In genomic region chr7:22138886-22139285, GRCh38 we compare ENCODE assay signal across 20 cellular contexts.
A peak's percentile ranks its signal among the peaks of the same experiment; 100 is the strongest.
DNase-seq lines count a peak whose midpoint lies in the region; ATAC-seq, FAIRE-seq and TF ChIP-seq lines count a peak whose summit lies in the region.
"Had no signal": no experiment of that assay in that cellular context is flagged by ENCODE, and none has a peak within 500 bp of the region (broad histone marks: within the 10 kb centered on the region; RNA-seq: fewer than 3 reads in every experiment).

No MANE protein-coding gene starts in this region.

- H3K36me3 ChIP-seq in HUES48 (ENCODE audit: control insufficient read depth, insufficient read depth, low read length) (peaks cover 18% of the 10 kb centered on the region), H1 (ENCODE audit: control insufficient read depth in 2 of 4, insufficient read depth in 4 of 4, low read length in 3 of 4) (peaks cover 0 to 24% (median 11%) of the 10 kb centered on the region in 4 experiments; a peak in 4 of 8 replicates), pancreas (peaks cover 0 to 66% (median 3%) of the 10 kb centered on the region in 3 donors), tibial artery (peaks cover 33 to 58% (median 53%) of the 10 kb centered on the region in 3 donors)
- H3K36me3 ChIP-seq: HAP-1 had no signal

- no peaks in the 10 kb centered on the region for H3K27me3 Mint-ChIP-seq in neural crest cell (ENCODE audit: low read depth)

- H4K8ac ChIP-seq in H1 (ENCODE audit: extremely low read depth, insufficient read depth, low read length) = no peak overlapping the region; the same call in 1 of the 2 replicates

- no peak overlapping the region for H3K23ac ChIP-seq in H1 (ENCODE audit: insufficient read length)

- no peak overlapping the region for H3K4me2 ChIP-seq in H1 (ENCODE audit: insufficient read depth in 1 of 2, low read depth in 2 of 2, low read length in 2 of 2)
- H3K4me2 ChIP-seq: BLaER1 treated with 17β-estradiol and CSF1 and Interleukin-3, amounts not matched to agents 10 nM and 100 nM had no signal

- TF ChIP-seq CTCF in H1 (IDR thresholded peaks at IDR 0.05; ENCODE audit: control extremely low read depth in 1 of 3, insufficient read depth in 1 of 3, low read depth in 1 of 3, low read length in 3 of 3) (no peak), neural crest cell (conservative IDR thresholded peaks at IDR 0.05) (no peak), pancreas (IDR thresholded peaks at IDR 0.05) (no peak), tibial artery (IDR thresholded peaks at IDR 0.05) (no peak)

- 0 out of 2 replicates have a peak overlapping the region, but pooled peaks have one; percentile 51 for H2BK12ac ChIP-seq in H1 (ENCODE audit: low read depth, low read length)

- no peak for TF ChIP-seq POLR2A in H1 (IDR thresholded peaks at IDR 0.05; ENCODE audit: control extremely low read depth in 1 of 2, low read depth in 2 of 2, low read length in 2 of 2)

- H3K14ac ChIP-seq in H1 (ENCODE audit: insufficient read length) = no peak overlapping the region

- peak overlapping the region; percentile 77 for H3K27ac Mint-ChIP-seq in neural crest cell (ENCODE audit: unreplicated experiment)
- H3K27ac Mint-ChIP-seq: CD8-positive, alpha-beta memory T cell had no signal

- H2BK15ac ChIP-seq in H1 (ENCODE audit: low read length) = no peak overlapping the region

- no peak overlapping the region for H2BK20ac ChIP-seq in H1 (ENCODE audit: low read length)

- H3K9me3 Mint-ChIP-seq in neural crest cell = peaks cover 5% of the 10 kb centered on the region
- H3K9me3 Mint-ChIP-seq: CD8-positive, alpha-beta memory T cell had no signal

- no peaks in the 10 kb centered on the region for H3K79me2 ChIP-seq in H1 (ENCODE audit: control insufficient read depth in 1 of 2, insufficient read depth in 2 of 2, low read length in 2 of 2)

- peaks cover 63% of the 10 kb centered on the region for H3K4me1 Mint-ChIP-seq in neural crest cell
- H3K4me1 Mint-ChIP-seq: CD8-positive, alpha-beta memory T cell had no signal

- POLR2A ChIA-PET in H1 (lab: Charles Lee; ENCODE audit: partially characterized antibody) = no interaction called here

- DNase-seq in H1 (ENCODE audit: low read depth in 1 of 2, low spot score in 2 of 2) = no peak
- no peak for DNase-seq in neural crest cell (ENCODE audit: low read depth, low spot score)
- no peak for DNase-seq in pancreas
- no peak for DNase-seq in tibial artery
- DNase-seq in urothelium cell line (ENCODE audit: low spot score) = no peak
- DNase-seq: CD8-positive, alpha-beta memory T cell; IMR-90; Karpas-422; NCI-H1417 treated with DMSO at 0.1 percent for 48 hours; NCI-H187 treated with DMSO at 0.1 percent for 48 hours; NCI-H2227 treated with DMSO at 0.1 percent for 48 hours; NCI-H524 treated with DMSO at 0.1 percent for 48 hours; SHP77 had no signal

- H4K5ac ChIP-seq in H1 (ENCODE audit: insufficient read length, low read depth, low read length) = no peak overlapping the region

- no peaks in the 10 kb centered on the region for H3K23me2 ChIP-seq in H1 (ENCODE audit: low read depth, low read length)

- H3K56ac ChIP-seq in H1 (replicated peaks; ENCODE audit: insufficient read length, low read depth, low read length) = no peak overlapping the region

- H3K27ac ChIP-seq in HUES48 (ENCODE audit: low read depth, low read length) (peak overlapping the region; percentile 68), H1 (ENCODE audit: low read depth, low read length) (no peak overlapping the region), temporal lobe (ENCODE audit: low read depth, low read length) (peak overlapping the region; percentile 70), pancreas (no peak overlapping the region), tibial artery (no peak overlapping the region)
- H3K27ac ChIP-seq: BLaER1 treated with 17β-estradiol and CSF1 and Interleukin-3, amounts not matched to agents 10 nM and 100 nM had no signal

- no peaks in the 10 kb centered on the region for H3K9me3 ChIP-seq in HUES48 (ENCODE audit: control insufficient read depth, insufficient read depth, low read length)
- H3K9me3 ChIP-seq in H1 (ENCODE audit: insufficient read depth in 2 of 2, low read depth in 1 of 2, low read length in 1 of 2) = no peaks in the 10 kb centered on the region; a peak in 1 of 4 replicates
- H3K9me3 ChIP-seq in pancreas = no peaks in the 10 kb centered on the region
- no peaks in the 10 kb centered on the region for H3K9me3 ChIP-seq in tibial artery
- H3K9me3 ChIP-seq: BLaER1 treated with 17β-estradiol and CSF1 and Interleukin-3, amounts not matched to agents 10 nM and 100 nM; HAP-1 had no signal

- H3K79me1 ChIP-seq in H1 (ENCODE audit: low read depth, low read length) = no peaks in the 10 kb centered on the region

- peak overlapping the region; percentile 38 for H3K4me3 Mint-ChIP-seq in neural crest cell
- H3K4me3 Mint-ChIP-seq: CD8-positive, alpha-beta memory T cell had no signal

- TF ChIP-seq RAD21 in H1 (IDR thresholded peaks at IDR 0.05 in 1 of 2, conservative IDR thresholded peaks at IDR 0.05 in 1 of 2; ENCODE audit: low read depth in 2 of 2, low read length in 2 of 2) = no peak

- no peak for ATAC-seq in pancreas

- no peak overlapping the region for H2BK120ac ChIP-seq in H1 (replicated peaks; ENCODE audit: low read depth, low read length)

- no peak for TF ChIP-seq EP300 in H1 (IDR thresholded peaks at IDR 0.05; ENCODE audit: borderline replicate concordance in 1 of 2, low read depth in 2 of 2, low read length in 2 of 2)

- H3K4me1 ChIP-seq in HUES48 (ENCODE audit: control insufficient read depth, insufficient read depth, low read length) (peaks cover 43% of the 10 kb centered on the region), H1 (replicated peaks in 1 of 4; ENCODE audit: control insufficient read depth in 3 of 4, insufficient read depth in 4 of 4, low read length in 3 of 4) (peaks cover 4 to 18% (median 10%) of the 10 kb centered on the region in 4 experiments), pancreas (no peaks in the 10 kb centered on the region), tibial artery (peaks cover 0 to 9% (median 0%) of the 10 kb centered on the region in 4 donors)
- H3K4me1 ChIP-seq: BLaER1 treated with 17β-estradiol and CSF1 and Interleukin-3, amounts not matched to agents 10 nM and 100 nM had no signal

- intact Hi-C loops in pancreas (cut with DNase I) (no loop called here), tibial artery (cut with DNase I; ENCODE audit: low total_unique reads) (no loop called here)

- H4K91ac ChIP-seq in H1 (replicated peaks; ENCODE audit: insufficient read length, low read length) = peak overlapping the region; percentile 1

- no peak for FAIRE-seq in H1 (lab: Jason Lieb, UNC)
- no peak for FAIRE-seq in pancreas (lab: Jason Lieb, UNC)
- FAIRE-seq in urothelium cell line (lab: Jason Lieb, UNC) = no peak
- FAIRE-seq: D721Med, GM12892, GM18507 had no signal

- H3K36me3 Mint-ChIP-seq in neural crest cell (ENCODE audit: low read depth) = peaks cover 9% of the 10 kb centered on the region
- H3K36me3 Mint-ChIP-seq: CD8-positive, alpha-beta memory T cell had no signal

- H3K18ac ChIP-seq in H1 (ENCODE audit: extremely low read depth, low read length) = no peak overlapping the region

- no peaks in the 10 kb centered on the region for H4K20me1 ChIP-seq in H1 (replicated peaks in 1 of 2; ENCODE audit: control insufficient read depth in 1 of 2, insufficient read depth in 2 of 2, low read length in 2 of 2)
- H4K20me1 ChIP-seq: BLaER1 treated with 17β-estradiol and CSF1 and Interleukin-3, amounts not matched to agents 10 nM and 100 nM had no signal

- H3K27me3 ChIP-seq in HUES48 (ENCODE audit: control insufficient read depth, insufficient read depth, low read length) (no peaks in the 10 kb centered on the region), H1 (replicated peaks in 1 of 4; ENCODE audit: control insufficient read depth in 3 of 4, extremely low read depth in 1 of 4, insufficient read depth in 3 of 4, low read length in 3 of 4) (no peaks in the 10 kb centered on the region), pancreas (no peaks in the 10 kb centered on the region), tibial artery (no peaks in the 10 kb centered on the region)
- H3K27me3 ChIP-seq: BLaER1 treated with 17β-estradiol and CSF1 and Interleukin-3, amounts not matched to agents 10 nM and 100 nM had no signal

- H3K4ac ChIP-seq in H1 (replicated peaks; ENCODE audit: insufficient read length, low read depth, low read length) = no peak overlapping the region

- H2AFZ ChIP-seq in H1 (ENCODE audit: low read length) = no peak overlapping the region

- H3K4me3 ChIP-seq in HUES48 (ENCODE audit: low read depth, low read length) (no peak overlapping the region), H1 (ENCODE audit: extremely low read depth in 1 of 4, insufficient read depth in 2 of 4, low read depth in 3 of 4, low read length in 4 of 4) (no peak overlapping the region), pancreas (no peak overlapping the region), tibial artery (no peak overlapping the region)
- H3K4me3 ChIP-seq: BLaER1 treated with 17β-estradiol and CSF1 and Interleukin-3, amounts not matched to agents 10 nM and 100 nM; HAP-1 had no signal

- H3K9ac ChIP-seq in HUES48 (ENCODE audit: low read depth, low read length) = no peak overlapping the region
- H3K9ac ChIP-seq in H1 (replicated peaks in 1 of 4; ENCODE audit: extremely low read depth in 1 of 4, low read depth in 3 of 4, low read length in 3 of 4) = no peak overlapping the region
- H3K9ac ChIP-seq: BLaER1 treated with 17β-estradiol and CSF1 and Interleukin-3, amounts not matched to agents 10 nM and 100 nM had no signal

- H2BK5ac ChIP-seq in H1 (ENCODE audit: low read depth, low read length) = no peak overlapping the region

- WGBS in H1 (ENCODE audit: extremely low coverage in 1 of 2, insufficient coverage in 1 of 2, insufficient read length in 1 of 2, insufficient replicate concordance in 2 of 2, low coverage in 1 of 2, low lambda C conversion rate in 2 of 2, missing lambda C conversion rate in 1 of 2), 2 experiments = 92% methylated on average over 5 of the region's 5 CpGs; no CpG with 5 or more reads in 1 of the 2 experiments
- WGBS in pancreas, 2 donors = 85% methylated on average over 5 of the region's 5 CpGs

- no peak overlapping the region; the same call in 1 of the 2 replicates for H2AK5ac ChIP-seq in H1 (ENCODE audit: low read depth, low read length)

- CTCF ChIA-PET in H1 (lab: Charles Lee; ENCODE audit: partially characterized antibody) = interaction anchor here (1.0 to 6.4 kb wide), 3 partner anchors 10 to 57 kb away, joined by 3 to 58 read pairs (median 3); no protein-coding TSS in a partner anchor

TF ChIP-seq in H1, 55 proteins besides CTCF, POLR2A, EP300 and RAD21:
- TF ChIP-seq SIX5 (IDR thresholded peaks at IDR 0.05; ENCODE audit: low read depth, low read length) = no peak
- TF ChIP-seq RNF2 (IDR thresholded peaks at IDR 0.05; ENCODE audit: borderline replicate concordance, low read depth, low read length, missing control alignments, poor library complexity, severe bottlenecking) = no peak

Comparison
In these comparisons a context has a peak if more than half of its experiments do, and no peak if none do; other contexts are left out.
1. H3K27ac ChIP-seq: peak in HUES48 (single experiment) and temporal lobe (single experiment); none in H1 (single experiment), pancreas (0 of 4) and tibial artery (0 of 2).